ENCODE assay signal across 1 cellular context in the genomic region with DNA sequence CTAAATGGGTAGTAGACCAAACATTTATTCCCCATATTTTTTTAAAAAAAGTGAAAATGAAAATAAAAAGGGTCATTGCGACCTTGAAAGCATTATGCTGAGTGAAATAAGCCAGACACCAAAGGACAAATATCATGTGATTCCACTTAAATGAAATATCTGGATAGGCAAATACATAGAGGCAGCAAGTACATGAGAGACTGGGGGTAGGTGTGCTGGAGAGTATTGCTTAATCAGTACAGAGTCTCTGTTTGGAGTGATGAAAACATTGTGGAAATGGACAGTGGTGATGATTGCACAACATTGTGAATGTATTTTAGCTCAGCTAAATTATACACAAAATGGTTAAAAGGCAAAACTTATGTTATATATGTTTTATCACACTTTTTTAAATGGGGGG.
TF ChIP-seq lines count a peak whose summit lies in the region.

No MANE protein-coding gene starts in this region.

TF ChIP-seq in HepG2, 621 proteins besides CTCF, POLR2A, EP300 and RAD21 (continued from another document and continues in another):
- TF ChIP-seq SIX4 (CRISPR knock-in tag; IDR thresholded peaks at IDR 0.05) (peak; percentile 73; the same call in 1 of the 2 replicates), ZNF235 (CRISPR knock-in tag; IDR thresholded peaks at IDR 0.05; ENCODE audit: borderline replicate concordance) (no peak), ZNF670 (CRISPR knock-in tag; IDR thresholded peaks at IDR 0.05; ENCODE audit: borderline replicate concordance) (0 out of 2 replicates have a peak, but pooled peaks have one; percentile 58), ZMYM2 (CRISPR knock-in tag; IDR thresholded peaks at IDR 0.05) (peak; percentile 75; the same call in 1 of the 2 replicates), KDM3A (CRISPR knock-in tag; IDR thresholded peaks at IDR 0.05; ENCODE audit: low read depth) (peak; percentile 27; the same call in 1 of the 2 replicates), ZNF75D (CRISPR knock-in tag; IDR thresholded peaks at IDR 0.05; ENCODE audit: borderline replicate concordance) (no peak), CCAR2 (optimal IDR thresholded peaks at IDR 0.05; ENCODE audit: low read depth, low read length) (no peak), HDAC1 (CRISPR knock-in tag; IDR thresholded peaks at IDR 0.05) (peak; percentile 73), ZNF10 (CRISPR knock-in tag; IDR thresholded peaks at IDR 0.05; ENCODE audit: borderline replicate concordance, low read depth) (no peak), TGIF2 (CRISPR knock-in tag; IDR thresholded peaks at IDR 0.05) (peak; percentile 64), REPIN1 (CRISPR knock-in tag; IDR thresholded peaks at IDR 0.05; ENCODE audit: borderline replicate concordance, low read depth) (no peak), ZNF367 (CRISPR knock-in tag; IDR thresholded peaks at IDR 0.05; ENCODE audit: borderline replicate concordance) (no peak), KLF6 (CRISPR knock-in tag; IDR thresholded peaks at IDR 0.05) (0 out of 2 replicates have a peak, but pooled peaks have one; percentile 20), SALL1 (CRISPR knock-in tag; IDR thresholded peaks at IDR 0.05) (peak; percentile 85; the same call in 1 of the 2 replicates), GZF1 (CRISPR knock-in tag; IDR thresholded peaks at IDR 0.05) (no peak), ZNF773 (CRISPR knock-in tag; IDR thresholded peaks at IDR 0.05; ENCODE audit: borderline replicate concordance) (no peak), ZNF431 (CRISPR knock-in tag; IDR thresholded peaks at IDR 0.05; ENCODE audit: borderline replicate concordance, low read depth) (peak; percentile 47; the same call in 1 of the 2 replicates), STAG1 (CRISPR knock-in tag; IDR thresholded peaks at IDR 0.05) (peak; percentile 38), FLYWCH1 (CRISPR knock-in tag; IDR thresholded peaks at IDR 0.05) (no peak), JARID2 (CRISPR knock-in tag; IDR thresholded peaks at IDR 0.05; ENCODE audit: insufficient replicate concordance) (no peak), NAIF1 (CRISPR knock-in tag; IDR thresholded peaks at IDR 0.05; ENCODE audit: borderline replicate concordance) (no peak), ZNF451 (CRISPR knock-in tag; IDR thresholded peaks at IDR 0.05) (no peak), NFATC3 (CRISPR knock-in tag; IDR thresholded peaks at IDR 0.05) (no peak), PLRG1 (conservative IDR thresholded peaks at IDR 0.05) (no peak), SOX5 (CRISPR knock-in tag; IDR thresholded peaks at IDR 0.05; ENCODE audit: borderline replicate concordance) (peak; percentile 86), FOXM1 (CRISPR knock-in tag; IDR thresholded peaks at IDR 0.05) (no peak), CREB1 (IDR thresholded peaks at IDR 0.05) (no peak), CREB1 (CRISPR knock-in tag; IDR thresholded peaks at IDR 0.05) (peak; percentile 73), SETDB1 (CRISPR knock-in tag; IDR thresholded peaks at IDR 0.05; ENCODE audit: borderline replicate concordance) (no peak), KMT2B (CRISPR knock-in tag; IDR thresholded peaks at IDR 0.05) (peak; percentile 35; the same call in 1 of the 2 replicates), ZNF570 (CRISPR knock-in tag; IDR thresholded peaks at IDR 0.05; ENCODE audit: borderline replicate concordance) (no peak), ZC3H13 (CRISPR knock-in tag; IDR thresholded peaks at IDR 0.05) (no peak), ZC3H4 (CRISPR knock-in tag; IDR thresholded peaks at IDR 0.05; ENCODE audit: borderline replicate concordance) (no peak), ZNF251 (CRISPR knock-in tag; IDR thresholded peaks at IDR 0.05) (no peak)
- TF ChIP-seq, protein P1, sequence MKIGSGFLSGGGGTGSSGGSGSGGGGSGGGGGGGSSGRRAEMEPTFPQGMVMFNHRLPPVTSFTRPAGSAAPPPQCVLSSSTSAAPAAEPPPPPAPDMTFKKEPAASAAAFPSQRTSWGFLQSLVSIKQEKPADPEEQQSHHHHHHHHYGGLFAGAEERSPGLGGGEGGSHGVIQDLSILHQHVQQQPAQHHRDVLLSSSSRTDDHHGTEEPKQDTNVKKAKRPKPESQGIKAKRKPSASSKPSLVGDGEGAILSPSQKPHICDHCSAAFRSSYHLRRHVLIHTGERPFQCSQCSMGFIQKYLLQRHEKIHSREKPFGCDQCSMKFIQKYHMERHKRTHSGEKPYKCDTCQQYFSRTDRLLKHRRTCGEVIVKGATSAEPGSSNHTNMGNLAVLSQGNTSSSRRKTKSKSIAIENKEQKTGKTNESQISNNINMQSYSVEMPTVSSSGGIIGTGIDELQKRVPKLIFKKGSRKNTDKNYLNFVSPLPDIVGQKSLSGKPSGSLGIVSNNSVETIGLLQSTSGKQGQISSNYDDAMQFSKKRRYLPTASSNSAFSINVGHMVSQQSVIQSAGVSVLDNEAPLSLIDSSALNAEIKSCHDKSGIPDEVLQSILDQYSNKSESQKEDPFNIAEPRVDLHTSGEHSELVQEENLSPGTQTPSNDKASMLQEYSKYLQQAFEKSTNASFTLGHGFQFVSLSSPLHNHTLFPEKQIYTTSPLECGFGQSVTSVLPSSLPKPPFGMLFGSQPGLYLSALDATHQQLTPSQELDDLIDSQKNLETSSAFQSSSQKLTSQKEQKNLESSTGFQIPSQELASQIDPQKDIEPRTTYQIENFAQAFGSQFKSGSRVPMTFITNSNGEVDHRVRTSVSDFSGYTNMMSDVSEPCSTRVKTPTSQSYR (CRISPR knock-in tag; IDR thresholded peaks at IDR 0.05; ENCODE audit: borderline replicate concordance): peak; percentile 93
- TF ChIP-seq, protein P2, sequence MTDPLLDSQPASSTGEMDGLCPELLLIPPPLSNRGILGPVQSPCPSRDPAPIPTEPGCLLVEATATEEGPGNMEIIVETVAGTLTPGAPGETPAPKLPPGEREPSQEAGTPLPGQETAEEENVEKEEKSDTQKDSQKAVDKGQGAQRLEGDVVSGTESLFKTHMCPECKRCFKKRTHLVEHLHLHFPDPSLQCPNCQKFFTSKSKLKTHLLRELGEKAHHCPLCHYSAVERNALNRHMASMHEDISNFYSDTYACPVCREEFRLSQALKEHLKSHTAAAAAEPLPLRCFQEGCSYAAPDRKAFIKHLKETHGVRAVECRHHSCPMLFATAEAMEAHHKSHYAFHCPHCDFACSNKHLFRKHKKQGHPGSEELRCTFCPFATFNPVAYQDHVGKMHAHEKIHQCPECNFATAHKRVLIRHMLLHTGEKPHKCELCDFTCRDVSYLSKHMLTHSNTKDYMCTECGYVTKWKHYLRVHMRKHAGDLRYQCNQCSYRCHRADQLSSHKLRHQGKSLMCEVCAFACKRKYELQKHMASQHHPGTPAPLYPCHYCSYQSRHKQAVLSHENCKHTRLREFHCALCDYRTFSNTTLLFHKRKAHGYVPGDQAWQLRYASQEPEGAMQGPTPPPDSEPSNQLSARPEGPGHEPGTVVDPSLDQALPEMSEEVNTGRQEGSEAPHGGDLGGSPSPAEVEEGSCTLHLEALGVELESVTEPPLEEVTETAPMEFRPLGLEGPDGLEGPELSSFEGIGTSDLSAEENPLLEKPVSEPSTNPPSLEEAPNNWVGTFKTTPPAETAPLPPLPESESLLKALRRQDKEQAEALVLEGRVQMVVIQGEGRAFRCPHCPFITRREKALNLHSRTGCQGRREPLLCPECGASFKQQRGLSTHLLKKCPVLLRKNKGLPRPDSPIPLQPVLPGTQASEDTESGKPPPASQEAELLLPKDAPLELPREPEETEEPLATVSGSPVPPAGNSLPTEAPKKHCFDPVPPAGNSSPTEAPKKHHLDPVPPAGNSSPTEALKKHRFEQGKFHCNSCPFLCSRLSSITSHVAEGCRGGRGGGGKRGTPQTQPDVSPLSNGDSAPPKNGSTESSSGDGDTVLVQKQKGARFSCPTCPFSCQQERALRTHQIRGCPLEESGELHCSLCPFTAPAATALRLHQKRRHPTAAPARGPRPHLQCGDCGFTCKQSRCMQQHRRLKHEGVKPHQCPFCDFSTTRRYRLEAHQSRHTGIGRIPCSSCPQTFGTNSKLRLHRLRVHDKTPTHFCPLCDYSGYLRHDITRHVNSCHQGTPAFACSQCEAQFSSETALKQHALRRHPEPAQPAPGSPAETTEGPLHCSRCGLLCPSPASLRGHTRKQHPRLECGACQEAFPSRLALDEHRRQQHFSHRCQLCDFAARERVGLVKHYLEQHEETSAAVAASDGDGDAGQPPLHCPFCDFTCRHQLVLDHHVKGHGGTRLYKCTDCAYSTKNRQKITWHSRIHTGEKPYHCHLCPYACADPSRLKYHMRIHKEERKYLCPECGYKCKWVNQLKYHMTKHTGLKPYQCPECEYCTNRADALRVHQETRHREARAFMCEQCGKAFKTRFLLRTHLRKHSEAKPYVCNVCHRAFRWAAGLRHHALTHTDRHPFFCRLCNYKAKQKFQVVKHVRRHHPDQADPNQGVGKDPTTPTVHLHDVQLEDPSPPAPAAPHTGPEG (CRISPR knock-in tag; IDR thresholded peaks at IDR 0.05): no peak
- TF ChIP-seq, protein P3, sequence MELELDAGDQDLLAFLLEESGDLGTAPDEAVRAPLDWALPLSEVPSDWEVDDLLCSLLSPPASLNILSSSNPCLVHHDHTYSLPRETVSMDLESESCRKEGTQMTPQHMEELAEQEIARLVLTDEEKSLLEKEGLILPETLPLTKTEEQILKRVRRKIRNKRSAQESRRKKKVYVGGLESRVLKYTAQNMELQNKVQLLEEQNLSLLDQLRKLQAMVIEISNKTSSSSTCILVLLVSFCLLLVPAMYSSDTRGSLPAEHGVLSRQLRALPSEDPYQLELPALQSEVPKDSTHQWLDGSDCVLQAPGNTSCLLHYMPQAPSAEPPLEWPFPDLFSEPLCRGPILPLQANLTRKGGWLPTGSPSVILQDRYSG (CRISPR knock-in tag; IDR thresholded peaks at IDR 0.05): 0 out of 2 replicates have a peak, but pooled peaks have one; percentile 35
- TF ChIP-seq, protein P4, sequence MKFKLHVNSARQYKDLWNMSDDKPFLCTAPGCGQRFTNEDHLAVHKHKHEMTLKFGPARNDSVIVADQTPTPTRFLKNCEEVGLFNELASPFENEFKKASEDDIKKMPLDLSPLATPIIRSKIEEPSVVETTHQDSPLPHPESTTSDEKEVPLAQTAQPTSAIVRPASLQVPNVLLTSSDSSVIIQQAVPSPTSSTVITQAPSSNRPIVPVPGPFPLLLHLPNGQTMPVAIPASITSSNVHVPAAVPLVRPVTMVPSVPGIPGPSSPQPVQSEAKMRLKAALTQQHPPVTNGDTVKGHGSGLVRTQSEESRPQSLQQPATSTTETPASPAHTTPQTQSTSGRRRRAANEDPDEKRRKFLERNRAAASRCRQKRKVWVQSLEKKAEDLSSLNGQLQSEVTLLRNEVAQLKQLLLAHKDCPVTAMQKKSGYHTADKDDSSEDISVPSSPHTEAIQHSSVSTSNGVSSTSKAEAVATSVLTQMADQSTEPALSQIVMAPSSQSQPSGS (CRISPR knock-in tag; IDR thresholded peaks at IDR 0.05): peak; percentile 75; the same call in 1 of the 2 replicates
- TF ChIP-seq, protein P5, sequence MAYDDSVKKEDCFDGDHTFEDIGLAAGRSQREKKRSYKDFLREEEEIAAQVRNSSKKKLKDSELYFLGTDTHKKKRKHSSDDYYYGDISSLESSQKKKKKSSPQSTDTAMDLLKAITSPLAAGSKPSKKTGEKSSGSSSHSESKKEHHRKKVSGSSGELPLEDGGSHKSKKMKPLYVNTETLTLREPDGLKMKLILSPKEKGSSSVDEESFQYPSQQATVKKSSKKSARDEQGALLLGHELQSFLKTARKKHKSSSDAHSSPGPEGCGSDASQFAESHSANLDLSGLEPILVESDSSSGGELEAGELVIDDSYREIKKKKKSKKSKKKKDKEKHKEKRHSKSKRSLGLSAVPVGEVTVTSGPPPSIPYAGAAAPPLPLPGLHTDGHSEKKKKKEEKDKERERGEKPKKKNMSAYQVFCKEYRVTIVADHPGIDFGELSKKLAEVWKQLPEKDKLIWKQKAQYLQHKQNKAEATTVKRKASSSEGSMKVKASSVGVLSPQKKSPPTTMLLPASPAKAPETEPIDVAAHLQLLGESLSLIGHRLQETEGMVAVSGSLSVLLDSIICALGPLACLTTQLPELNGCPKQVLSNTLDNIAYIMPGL (CRISPR knock-in tag; IDR thresholded peaks at IDR 0.05; ENCODE audit: borderline replicate concordance in 1 of 2, low read depth in 1 of 2): no peak
- TF ChIP-seq, protein P6, sequence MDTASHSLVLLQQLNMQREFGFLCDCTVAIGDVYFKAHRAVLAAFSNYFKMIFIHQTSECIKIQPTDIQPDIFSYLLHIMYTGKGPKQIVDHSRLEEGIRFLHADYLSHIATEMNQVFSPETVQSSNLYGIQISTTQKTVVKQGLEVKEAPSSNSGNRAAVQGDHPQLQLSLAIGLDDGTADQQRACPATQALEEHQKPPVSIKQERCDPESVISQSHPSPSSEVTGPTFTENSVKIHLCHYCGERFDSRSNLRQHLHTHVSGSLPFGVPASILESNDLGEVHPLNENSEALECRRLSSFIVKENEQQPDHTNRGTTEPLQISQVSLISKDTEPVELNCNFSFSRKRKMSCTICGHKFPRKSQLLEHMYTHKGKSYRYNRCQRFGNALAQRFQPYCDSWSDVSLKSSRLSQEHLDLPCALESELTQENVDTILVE (CRISPR knock-in tag; IDR thresholded peaks at IDR 0.05): peak; percentile 68; the same call in 1 of the 2 replicates
- TF ChIP-seq, protein P7, sequence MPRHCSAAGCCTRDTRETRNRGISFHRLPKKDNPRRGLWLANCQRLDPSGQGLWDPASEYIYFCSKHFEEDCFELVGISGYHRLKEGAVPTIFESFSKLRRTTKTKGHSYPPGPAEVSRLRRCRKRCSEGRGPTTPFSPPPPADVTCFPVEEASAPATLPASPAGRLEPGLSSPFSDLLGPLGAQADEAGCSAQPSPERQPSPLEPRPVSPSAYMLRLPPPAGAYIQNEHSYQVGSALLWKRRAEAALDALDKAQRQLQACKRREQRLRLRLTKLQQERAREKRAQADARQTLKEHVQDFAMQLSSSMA (CRISPR knock-in tag; IDR thresholded peaks at IDR 0.05): no peak
- TF ChIP-seq, protein P8, sequence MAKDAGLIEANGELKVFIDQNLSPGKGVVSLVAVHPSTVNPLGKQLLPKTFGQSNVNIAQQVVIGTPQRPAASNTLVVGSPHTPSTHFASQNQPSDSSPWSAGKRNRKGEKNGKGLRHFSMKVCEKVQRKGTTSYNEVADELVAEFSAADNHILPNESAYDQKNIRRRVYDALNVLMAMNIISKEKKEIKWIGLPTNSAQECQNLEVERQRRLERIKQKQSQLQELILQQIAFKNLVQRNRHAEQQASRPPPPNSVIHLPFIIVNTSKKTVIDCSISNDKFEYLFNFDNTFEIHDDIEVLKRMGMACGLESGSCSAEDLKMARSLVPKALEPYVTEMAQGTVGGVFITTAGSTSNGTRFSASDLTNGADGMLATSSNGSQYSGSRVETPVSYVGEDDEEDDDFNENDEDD (CRISPR knock-in tag; IDR thresholded peaks at IDR 0.05; ENCODE audit: borderline replicate concordance): peak; percentile 34; the same call in 1 of the 2 replicates
- TF ChIP-seq, protein P9, sequence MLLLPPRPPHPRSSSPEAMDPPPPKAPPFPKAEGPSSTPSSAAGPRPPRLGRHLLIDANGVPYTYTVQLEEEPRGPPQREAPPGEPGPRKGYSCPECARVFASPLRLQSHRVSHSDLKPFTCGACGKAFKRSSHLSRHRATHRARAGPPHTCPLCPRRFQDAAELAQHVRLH (CRISPR knock-in tag; IDR thresholded peaks at IDR 0.05; ENCODE audit: borderline replicate concordance, low read depth): no peak
- TF ChIP-seq, protein P10, sequence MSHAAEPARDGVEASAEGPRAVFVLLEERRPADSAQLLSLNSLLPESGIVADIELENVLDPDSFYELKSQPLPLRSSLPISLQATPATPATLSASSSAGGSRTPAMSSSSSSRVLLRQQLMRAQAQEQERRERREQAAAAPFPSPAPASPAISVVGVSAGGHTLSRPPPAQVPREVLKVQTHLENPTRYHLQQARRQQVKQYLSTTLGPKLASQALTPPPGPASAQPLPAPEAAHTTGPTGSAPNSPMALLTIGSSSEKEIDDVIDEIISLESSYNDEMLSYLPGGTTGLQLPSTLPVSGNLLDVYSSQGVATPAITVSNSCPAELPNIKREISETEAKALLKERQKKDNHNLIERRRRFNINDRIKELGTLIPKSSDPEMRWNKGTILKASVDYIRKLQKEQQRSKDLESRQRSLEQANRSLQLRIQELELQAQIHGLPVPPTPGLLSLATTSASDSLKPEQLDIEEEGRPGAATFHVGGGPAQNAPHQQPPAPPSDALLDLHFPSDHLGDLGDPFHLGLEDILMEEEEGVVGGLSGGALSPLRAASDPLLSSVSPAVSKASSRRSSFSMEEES (CRISPR knock-in tag; IDR thresholded peaks at IDR 0.05): peak; percentile 98
